ENCODE assay signal across 1 cellular context in genomic region chr13:59690857-59691500, GRCh38.
TF ChIP-seq lines count a peak whose summit lies in the region.

No MANE protein-coding gene starts in this region.

TF ChIP-seq in HepG2, 621 proteins besides CTCF, POLR2A, EP300 and RAD21 (continued from another document and continues in another):
- TF ChIP-seq MBNL3 (CRISPR knock-in tag; conservative IDR thresholded peaks at IDR 0.05) (no peak), ZBTB20 (CRISPR knock-in tag; IDR thresholded peaks at IDR 0.05; ENCODE audit: borderline replicate concordance, low read depth) (no peak), NCOA1 (CRISPR knock-in tag; IDR thresholded peaks at IDR 0.05) (no peak), ZNF329 (CRISPR knock-in tag; IDR thresholded peaks at IDR 0.05; ENCODE audit: low read depth) (no peak), HOMEZ (CRISPR knock-in tag; IDR thresholded peaks at IDR 0.05; ENCODE audit: low read depth) (no peak; the same call in 1 of the 2 replicates), ZNF777 (CRISPR knock-in tag; IDR thresholded peaks at IDR 0.05) (no peak), FIP1L1 (IDR thresholded peaks at IDR 0.05; ENCODE audit: borderline replicate concordance, insufficient read depth, low read depth, low read length) (no peak), ZNF7 (CRISPR knock-in tag; IDR thresholded peaks at IDR 0.05) (no peak), ZNF564 (CRISPR knock-in tag; IDR thresholded peaks at IDR 0.05) (no peak), NR2F6 (IDR thresholded peaks at IDR 0.05) (peak; percentile 37), NR2F6 (CRISPR knock-in tag; IDR thresholded peaks at IDR 0.05) (0 out of 2 replicates have a peak, but pooled peaks have one; percentile 18), NCOA2 (CRISPR knock-in tag; IDR thresholded peaks at IDR 0.05) (peak; percentile 24; the same call in 1 of the 2 replicates), FOXP1 (IDR thresholded peaks at IDR 0.05) (no peak), FOXP1 (CRISPR knock-in tag; IDR thresholded peaks at IDR 0.05) (peak; percentile 26), ZNF83 (CRISPR knock-in tag; IDR thresholded peaks at IDR 0.05; ENCODE audit: borderline replicate concordance) (no peak), SKIL (CRISPR knock-in tag; IDR thresholded peaks at IDR 0.05; ENCODE audit: borderline replicate concordance) (no peak), NFKB2 (CRISPR knock-in tag; IDR thresholded peaks at IDR 0.05; ENCODE audit: borderline replicate concordance) (no peak), DRAP1 (CRISPR knock-in tag; IDR thresholded peaks at IDR 0.05) (no peak), CREB1 (IDR thresholded peaks at IDR 0.05) (no peak), CREB1 (CRISPR knock-in tag; IDR thresholded peaks at IDR 0.05) (no peak), ZNF703 (CRISPR knock-in tag; IDR thresholded peaks at IDR 0.05; ENCODE audit: borderline replicate concordance) (no peak), KLF15 (CRISPR knock-in tag; IDR thresholded peaks at IDR 0.05; ENCODE audit: borderline replicate concordance) (no peak), GFI1 (CRISPR knock-in tag; IDR thresholded peaks at IDR 0.05; ENCODE audit: borderline replicate concordance) (no peak), ZNF160 (CRISPR knock-in tag; IDR thresholded peaks at IDR 0.05) (no peak), CEBPB (IDR thresholded peaks at IDR 0.05; ENCODE audit: borderline replicate concordance, low read depth, low read length) (peak; percentile 28; the same call in 1 of the 2 replicates), ZSCAN22 (CRISPR knock-in tag; IDR thresholded peaks at IDR 0.05) (no peak), DPF2 (CRISPR knock-in tag; IDR thresholded peaks at IDR 0.05; ENCODE audit: borderline replicate concordance, low read depth) (no peak), GABPA (IDR thresholded peaks at IDR 0.05; ENCODE audit: low read depth, low read length) (no peak), GABPA (CRISPR knock-in tag; IDR thresholded peaks at IDR 0.05; ENCODE audit: low read depth) (0 out of 2 replicates have a peak, but pooled peaks have one; percentile 15), NFE2 (CRISPR knock-in tag; IDR thresholded peaks at IDR 0.05) (no peak), ZNF468 (CRISPR knock-in tag; IDR thresholded peaks at IDR 0.05) (no peak), HNRNPH1 (optimal IDR thresholded peaks at IDR 0.05; ENCODE audit: low read depth, low read length) (no peak), TOE1 (CRISPR knock-in tag; IDR thresholded peaks at IDR 0.05) (no peak), ZNF646 (CRISPR knock-in tag; IDR thresholded peaks at IDR 0.05) (no peak)
- TF ChIP-seq, protein P1, sequence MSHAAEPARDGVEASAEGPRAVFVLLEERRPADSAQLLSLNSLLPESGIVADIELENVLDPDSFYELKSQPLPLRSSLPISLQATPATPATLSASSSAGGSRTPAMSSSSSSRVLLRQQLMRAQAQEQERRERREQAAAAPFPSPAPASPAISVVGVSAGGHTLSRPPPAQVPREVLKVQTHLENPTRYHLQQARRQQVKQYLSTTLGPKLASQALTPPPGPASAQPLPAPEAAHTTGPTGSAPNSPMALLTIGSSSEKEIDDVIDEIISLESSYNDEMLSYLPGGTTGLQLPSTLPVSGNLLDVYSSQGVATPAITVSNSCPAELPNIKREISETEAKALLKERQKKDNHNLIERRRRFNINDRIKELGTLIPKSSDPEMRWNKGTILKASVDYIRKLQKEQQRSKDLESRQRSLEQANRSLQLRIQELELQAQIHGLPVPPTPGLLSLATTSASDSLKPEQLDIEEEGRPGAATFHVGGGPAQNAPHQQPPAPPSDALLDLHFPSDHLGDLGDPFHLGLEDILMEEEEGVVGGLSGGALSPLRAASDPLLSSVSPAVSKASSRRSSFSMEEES (CRISPR knock-in tag; IDR thresholded peaks at IDR 0.05) = no peak
- TF ChIP-seq, protein P2, sequence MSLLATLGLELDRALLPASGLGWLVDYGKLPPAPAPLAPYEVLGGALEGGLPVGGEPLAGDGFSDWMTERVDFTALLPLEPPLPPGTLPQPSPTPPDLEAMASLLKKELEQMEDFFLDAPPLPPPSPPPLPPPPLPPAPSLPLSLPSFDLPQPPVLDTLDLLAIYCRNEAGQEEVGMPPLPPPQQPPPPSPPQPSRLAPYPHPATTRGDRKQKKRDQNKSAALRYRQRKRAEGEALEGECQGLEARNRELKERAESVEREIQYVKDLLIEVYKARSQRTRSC (CRISPR knock-in tag; IDR thresholded peaks at IDR 0.05; ENCODE audit: low read depth) = no peak
- TF ChIP-seq, protein P3, sequence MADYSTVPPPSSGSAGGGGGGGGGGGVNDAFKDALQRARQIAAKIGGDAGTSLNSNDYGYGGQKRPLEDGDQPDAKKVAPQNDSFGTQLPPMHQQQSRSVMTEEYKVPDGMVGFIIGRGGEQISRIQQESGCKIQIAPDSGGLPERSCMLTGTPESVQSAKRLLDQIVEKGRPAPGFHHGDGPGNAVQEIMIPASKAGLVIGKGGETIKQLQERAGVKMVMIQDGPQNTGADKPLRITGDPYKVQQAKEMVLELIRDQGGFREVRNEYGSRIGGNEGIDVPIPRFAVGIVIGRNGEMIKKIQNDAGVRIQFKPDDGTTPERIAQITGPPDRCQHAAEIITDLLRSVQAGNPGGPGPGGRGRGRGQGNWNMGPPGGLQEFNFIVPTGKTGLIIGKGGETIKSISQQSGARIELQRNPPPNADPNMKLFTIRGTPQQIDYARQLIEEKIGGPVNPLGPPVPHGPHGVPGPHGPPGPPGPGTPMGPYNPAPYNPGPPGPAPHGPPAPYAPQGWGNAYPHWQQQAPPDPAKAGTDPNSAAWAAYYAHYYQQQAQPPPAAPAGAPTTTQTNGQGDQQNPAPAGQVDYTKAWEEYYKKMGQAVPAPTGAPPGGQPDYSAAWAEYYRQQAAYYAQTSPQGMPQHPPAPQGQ (CRISPR knock-in tag; IDR thresholded peaks at IDR 0.05; ENCODE audit: borderline replicate concordance) = no peak
- TF ChIP-seq, protein P4, sequence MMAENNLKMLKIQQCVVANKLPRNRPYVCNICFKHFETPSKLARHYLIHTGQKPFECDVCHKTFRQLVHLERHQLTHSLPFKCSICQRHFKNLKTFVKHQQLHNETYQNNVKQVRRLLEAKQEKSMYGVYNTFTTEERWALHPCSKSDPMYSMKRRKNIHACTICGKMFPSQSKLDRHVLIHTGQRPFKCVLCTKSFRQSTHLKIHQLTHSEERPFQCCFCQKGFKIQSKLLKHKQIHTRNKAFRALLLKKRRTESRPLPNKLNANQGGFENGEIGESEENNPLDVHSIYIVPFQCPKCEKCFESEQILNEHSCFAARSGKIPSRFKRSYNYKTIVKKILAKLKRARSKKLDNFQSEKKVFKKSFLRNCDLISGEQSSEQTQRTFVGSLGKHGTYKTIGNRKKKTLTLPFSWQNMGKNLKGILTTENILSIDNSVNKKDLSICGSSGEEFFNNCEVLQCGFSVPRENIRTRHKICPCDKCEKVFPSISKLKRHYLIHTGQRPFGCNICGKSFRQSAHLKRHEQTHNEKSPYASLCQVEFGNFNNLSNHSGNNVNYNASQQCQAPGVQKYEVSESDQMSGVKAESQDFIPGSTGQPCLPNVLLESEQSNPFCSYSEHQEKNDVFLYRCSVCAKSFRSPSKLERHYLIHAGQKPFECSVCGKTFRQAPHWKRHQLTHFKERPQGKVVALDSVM (CRISPR knock-in tag; IDR thresholded peaks at IDR 0.05) = no peak
- TF ChIP-seq, protein P5, sequence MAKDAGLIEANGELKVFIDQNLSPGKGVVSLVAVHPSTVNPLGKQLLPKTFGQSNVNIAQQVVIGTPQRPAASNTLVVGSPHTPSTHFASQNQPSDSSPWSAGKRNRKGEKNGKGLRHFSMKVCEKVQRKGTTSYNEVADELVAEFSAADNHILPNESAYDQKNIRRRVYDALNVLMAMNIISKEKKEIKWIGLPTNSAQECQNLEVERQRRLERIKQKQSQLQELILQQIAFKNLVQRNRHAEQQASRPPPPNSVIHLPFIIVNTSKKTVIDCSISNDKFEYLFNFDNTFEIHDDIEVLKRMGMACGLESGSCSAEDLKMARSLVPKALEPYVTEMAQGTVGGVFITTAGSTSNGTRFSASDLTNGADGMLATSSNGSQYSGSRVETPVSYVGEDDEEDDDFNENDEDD (CRISPR knock-in tag; IDR thresholded peaks at IDR 0.05; ENCODE audit: borderline replicate concordance) = no peak
